ENCODE assay signal across 18 cellular contexts in the genomic region with DNA sequence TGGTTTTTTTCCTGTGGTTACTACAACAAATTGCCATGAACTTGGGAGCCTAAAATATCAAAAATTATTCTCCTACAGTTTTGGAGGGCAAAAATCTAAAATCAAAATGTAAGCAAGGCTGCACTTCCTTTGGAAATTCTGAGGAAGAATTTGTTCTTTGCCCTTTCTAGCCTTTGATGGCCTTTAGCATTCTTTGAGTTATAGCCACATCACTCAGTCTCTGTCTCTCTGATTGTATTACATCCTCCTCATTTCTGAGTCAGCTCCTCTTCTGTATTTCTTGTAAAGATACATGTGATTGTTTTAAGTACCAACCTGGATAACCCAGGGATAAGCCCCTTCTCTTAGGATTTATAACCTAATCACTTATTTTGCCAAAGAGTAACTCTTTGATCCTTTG.
"Had no signal": no experiment of that assay in that cellular context is flagged by ENCODE, and none has a peak within 500 bp of the region (broad histone marks: within the 10 kb centered on the region; RNA-seq: fewer than 3 reads in every experiment).

No MANE protein-coding gene starts in this region.

- ATAC-seq: heart right ventricle, left ventricle myocardium superior, T-helper 17 cell had no signal

- H3K4me1 ChIP-seq: adrenal gland, esophagus squamous epithelium, heart right ventricle, stomach had no signal

- DNase-seq: activated CD4-positive, alpha-beta T cell treated with anti-CD3 and anti-CD28 coated beads, Interleukin-2, amount 50 U/mL, for 1 hour; activated CD4-positive, CD25-positive, alpha-beta regulatory T cell; activated naive CD4-positive, alpha-beta T cell treated with anti-CD3 and anti-CD28 coated beads, Interleukin-2, amount 50 U/mL, for 16 hours; activated T-cell treated with anti-CD3 and anti-CD28 coated beads, Interleukin-2, amount 50 U/mL, for 1 hour; adrenal gland; cerebellar nuclear complex; esophagus squamous epithelium; heart right ventricle; left ventricle myocardium superior; stimulated activated CD4-positive, alpha-beta T cell treated with anti-CD3 and anti-CD28 coated beads, Interleukin-4, amount 100 ng/mL, for 1 hour; stomach; T-helper 17 cell had no signal

- H3K27ac ChIP-seq: adrenal gland, esophagus squamous epithelium, heart right ventricle, stomach, thoracic aorta had no signal

- FAIRE-seq: endometrium, frontal cortex, keratinocyte, TTC549, urothelium cell line had no signal

- H3K27me3 Mint-ChIP-seq: T-helper 17 cell had no signal

- H3K27ac Mint-ChIP-seq: T-helper 17 cell had no signal

- H3K27me3 ChIP-seq: adrenal gland, esophagus squamous epithelium, heart right ventricle, stomach had no signal

- H3K4me3 Mint-ChIP-seq: T-helper 17 cell had no signal

- H3K4me3 ChIP-seq: adrenal gland, esophagus squamous epithelium, heart right ventricle, stomach, thoracic aorta had no signal

- H3K36me3 ChIP-seq: adrenal gland had no signal
